ENCODE assay signal across 9 cellular contexts in the genomic region with DNA sequence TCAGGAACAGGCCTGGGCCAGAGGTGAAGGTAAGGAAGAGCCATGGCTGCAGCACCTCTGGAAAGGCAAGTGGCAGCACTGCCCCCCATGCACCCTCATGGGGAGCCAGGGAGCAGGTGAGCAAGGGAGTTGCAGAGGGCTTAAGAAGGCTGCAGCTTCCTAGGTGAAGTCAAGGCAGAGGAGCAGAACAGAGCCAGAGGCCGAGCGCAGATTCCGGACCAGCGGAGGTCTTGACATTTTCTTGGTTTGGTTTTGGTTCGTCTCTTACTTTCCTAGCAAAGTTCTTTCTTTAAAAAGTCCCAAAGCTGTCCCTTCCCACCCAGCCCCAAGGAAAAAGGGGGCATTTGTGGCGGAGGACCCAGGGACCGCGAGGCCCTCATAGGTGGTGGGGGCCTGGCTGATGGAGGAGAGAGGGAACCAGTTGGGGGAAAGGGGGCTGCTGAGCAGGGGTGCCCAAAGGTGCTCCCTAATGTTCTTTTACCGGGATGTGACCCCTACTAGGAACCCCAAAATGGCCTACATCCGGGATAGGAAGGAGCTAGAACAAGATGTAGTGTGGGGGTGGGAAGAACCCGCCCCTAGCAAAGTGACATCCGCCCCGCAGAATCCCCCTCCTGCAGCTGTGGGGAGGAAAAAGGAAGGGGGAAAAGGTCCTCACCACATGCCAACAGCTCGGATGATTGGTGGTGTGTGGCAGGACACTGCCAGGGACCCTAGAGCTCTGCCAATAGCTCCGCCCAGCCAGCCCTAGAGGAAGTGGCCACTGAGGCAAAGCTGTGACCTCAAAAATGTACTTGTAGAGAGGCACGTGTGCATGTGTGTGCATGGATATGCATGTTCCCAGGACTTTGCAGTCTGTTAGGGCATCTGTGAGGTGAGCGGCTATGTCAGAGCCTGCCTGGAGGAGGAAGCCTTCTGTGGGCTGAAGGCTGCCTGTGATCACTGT. TPM values are rescaled to one million over a fixed set of nuclear protein-coding genes. Genes with fewer than 3 reads are reported as not detected.
DNase-seq lines count a peak whose midpoint lies in the region; ATAC-seq and TF ChIP-seq lines count a peak whose summit lies in the region.
"Had no signal": no experiment of that assay in that cellular context is flagged by ENCODE, and none has a peak within 500 bp of the region (broad histone marks: within the 10 kb centered on the region; RNA-seq: fewer than 3 reads in every experiment).

No MANE protein-coding gene starts in this region.

- H3K4me1 ChIP-seq in Peyer's patch: peaks cover 0 to 21% (median 11%) of the 10 kb centered on the region in 4 donors

- ATAC-seq in GM18517 (IDR thresholded peaks at IDR 0.05; ENCODE audit: unreplicated experiment) (peak; percentile 49), HG02642 (IDR thresholded peaks at IDR 0.05; ENCODE audit: poor library complexity, unreplicated experiment) (peak; percentile 44), left colon (peak; percentile 26)

- H3K27ac ChIP-seq in Peyer's patch: peak overlapping the region; percentile 57 to 87 (median 67)

- DNase-seq in Peyer's patch (peak in 2 of 3 donors; percentile 93), left colon (peak in 1 of 2 donors; percentile 56), DMS153 (lab: John Stamatoyannopoulos, UW) (no peak), HCEC 1CT (no peak), NOMO-1 treated with dmso at 0.1 percent for 144 hours (lab: John Stamatoyannopoulos, UW; ENCODE audit: unreplicated experiment) (no peak), KG1 (lab: John Stamatoyannopoulos, UW) (no peak)

- no peak for TF ChIP-seq POLR2A in Peyer's patch (IDR thresholded peaks at IDR 0.05)

- H3K36me3 ChIP-seq in Peyer's patch: no peaks in the 10 kb centered on the region

- intact Hi-C loops in left colon (cut with DNase I, micrococcal nuclease): no loop called here

- H3K9me3 ChIP-seq in Peyer's patch: no peaks in the 10 kb centered on the region

- H3K27me3 ChIP-seq in Peyer's patch: no peaks in the 10 kb centered on the region

- H3K4me3 ChIP-seq in Peyer's patch: peak overlapping the region in 1 of 4 donors; percentile 59

- TF ChIP-seq CTCF in Peyer's patch (IDR thresholded peaks at IDR 0.05): no peak

RNA-seq across cellular contexts. Expression of a gene that starts 0.9 kb away (rescaled TPM):
- total RNA-seq in Peyer's patch: 10 to 100 TPM in 1 of 4 donors, 1 to 10 TPM in 3; 2.3 to 62.7 (median 4.4) TPM
- total RNA-seq in left colon: 1 to 10 TPM; 1.2 to 2.2 TPM

RNA-seq across cellular contexts. Expression of a gene that starts 14.1 kb away (rescaled TPM):
- total RNA-seq in Peyer's patch (10 to 100 TPM; 21.5 to 85.1 (median 50.7) TPM), left colon (10 to 100 TPM; 37.7 to 47.8 TPM)

RNA-seq across cellular contexts. Expression of a gene that starts 31.6 kb away (rescaled TPM):
- 1 to 10 TPM in 1 of 4 donors, not detected in 3; 2.4 TPM for total RNA-seq in Peyer's patch
- total RNA-seq in left colon: 1 to 10 TPM in 1 of 2 donors, under 1 TPM in 1; 0.46 to 1.4 TPM
- total RNA-seq: M059J had no signal

RNA-seq across cellular contexts. Expression of a gene that starts 38.7 kb away (rescaled TPM):
- total RNA-seq in Peyer's patch (1,000 to 10,000 TPM in 3 of 4 donors, not detected in 1; 1,673 to 3,824 (median 2,659) TPM), left colon (over 10,000 TPM; 19,198 to 30,979 TPM)

RNA-seq across cellular contexts. Expression of a gene that starts 39.0 kb away (rescaled TPM):
- total RNA-seq in Peyer's patch: 10 to 100 TPM; 14.0 to 21.9 (median 20.2) TPM
- total RNA-seq in left colon: 10 to 100 TPM; 25.0 to 33.1 TPM

Comparison
In these comparisons a context has a peak if more than half of its experiments do, and no peak if none do; other contexts are left out.
1. DNase-seq: peak in Peyer's patch (2 of 3); none in DMS153 (single experiment), HCEC 1CT (single experiment), NOMO-1 treated with dmso at 0.1 percent for 144 hours (single experiment) and KG1 (single experiment).
2. Peak in every context shown above with its lines, with median percentiles within 50 percentile points of each other: ATAC-seq.